Comparison of ENCODE assay signal across 9 cellular contexts in the genomic region with DNA sequence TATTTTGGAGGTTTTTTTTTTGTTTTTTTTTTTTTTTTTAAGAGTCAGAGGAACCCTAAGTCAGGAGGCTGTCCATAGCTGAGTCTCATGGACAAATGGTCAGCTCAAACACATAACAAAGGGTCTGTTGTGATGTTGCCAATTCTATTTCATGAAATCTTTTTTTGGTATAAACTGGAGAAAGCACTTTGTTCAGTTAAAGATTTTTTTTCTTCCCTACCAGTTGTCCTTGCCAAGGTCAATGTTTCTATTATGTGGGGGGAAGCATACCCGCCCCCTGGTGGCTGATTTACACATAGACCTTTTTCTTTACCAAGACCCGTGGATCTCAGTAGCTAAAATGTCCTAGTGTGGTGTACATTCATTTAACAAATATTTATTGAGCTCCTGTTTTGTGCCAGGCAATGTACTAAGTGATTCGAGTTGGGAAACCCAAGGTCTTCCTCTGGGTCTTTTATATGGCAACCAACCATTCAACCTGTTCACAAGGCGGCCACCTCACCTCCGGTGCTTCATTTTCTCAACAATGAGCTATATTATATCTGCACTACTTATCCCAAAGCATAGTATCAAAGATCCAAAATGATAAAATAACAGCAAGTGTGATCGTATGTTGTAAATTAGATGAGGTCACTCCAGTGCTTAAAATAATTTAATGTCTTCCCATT.
A peak's percentile ranks its signal among the peaks of the same experiment; 100 is the strongest.
DNase-seq lines count a peak whose midpoint lies in the region; ATAC-seq, FAIRE-seq and TF ChIP-seq lines count a peak whose summit lies in the region.
"Had no signal": no experiment of that assay in that cellular context is flagged by ENCODE, and none has a peak within 500 bp of the region (broad histone marks: within the 10 kb centered on the region; RNA-seq: fewer than 3 reads in every experiment).

No MANE protein-coding gene starts in this region.

- FAIRE-seq in kidney (lab: Jason Lieb, UNC), result no peak
- FAIRE-seq: endometrium had no signal

- H4K5ac ChIP-seq in H9 (ENCODE audit: insufficient read length, low read depth, low read length), result no peak overlapping the region

- no peak overlapping the region for H3K9ac ChIP-seq in H9 (ENCODE audit: extremely low read depth, insufficient read length, low read length)
- H3K9ac ChIP-seq in kidney (ENCODE audit: low read length in 2 of 2), result no peak overlapping the region

- in situ Hi-C loops in astrocyte of the spinal cord (cut with HindIII; ENCODE audit: low sequenced_read_pairs), result no loop called here

- H2BK12ac ChIP-seq in H9 (ENCODE audit: insufficient read length, low read depth, low read length), result no peak overlapping the region

- no peak overlapping the region for H2AFZ ChIP-seq in H9 (ENCODE audit: low read length)

- H4K20me1 ChIP-seq in H9 (ENCODE audit: control insufficient read depth, insufficient read depth, insufficient read length), result no peaks in the 10 kb centered on the region

- H3K18ac ChIP-seq in H9 (ENCODE audit: insufficient read length, low read depth, low read length), result no peak overlapping the region

- H3K4me3 Mint-ChIP-seq in activated T-cell treated with anti-CD3 and anti-CD28 coated beads, Interleukin-2, amount 50 U/mL, for 72 hours, result no peak overlapping the region
- no peak overlapping the region for H3K4me3 Mint-ChIP-seq in activated T-cell treated with anti-CD3 and anti-CD28 coated beads, Interleukin-2, amount 50 U/mL, for 4 hours
- no peak overlapping the region for H3K4me3 Mint-ChIP-seq in H9
- no peak overlapping the region for H3K4me3 Mint-ChIP-seq in stimulated activated naive CD8-positive, alpha-beta T cell treated with anti-CD3 and anti-CD28 coated beads, Interleukin-15, amount 100 ng/mL, for 72 hours

- H3K23me2 ChIP-seq in H9 (ENCODE audit: insufficient read length, low read depth, low read length, poor library complexity, severe bottlenecking), result no peaks in the 10 kb centered on the region

- no peak overlapping the region for H3K14ac ChIP-seq in H9 (ENCODE audit: insufficient read depth, low read length)

- H3K4me1 Mint-ChIP-seq in activated T-cell treated with anti-CD3 and anti-CD28 coated beads, Interleukin-2, amount 50 U/mL, for 72 hours (ENCODE audit: low read depth), result no peaks in the 10 kb centered on the region
- H3K4me1 Mint-ChIP-seq in activated T-cell treated with anti-CD3 and anti-CD28 coated beads, Interleukin-2, amount 50 U/mL, for 4 hours (ENCODE audit: low read depth), result no peaks in the 10 kb centered on the region
- H3K4me1 Mint-ChIP-seq in H9, result peaks cover 4 to 5% of the 10 kb centered on the region in 2 experiments; a peak in 3 of 4 replicates
- H3K4me1 Mint-ChIP-seq in stimulated activated naive CD8-positive, alpha-beta T cell treated with anti-CD3 and anti-CD28 coated beads, Interleukin-15, amount 100 ng/mL, for 72 hours, result no peaks in the 10 kb centered on the region

- ATAC-seq in activated T-cell treated with anti-CD3 and anti-CD28 coated beads, Interleukin-2, amount 50 U/mL, for 72 hours (replicated peaks in 1 of 2), result peak in 1 of 2 donors; percentile 41
- no peak for ATAC-seq in activated T-cell treated with anti-CD3 and anti-CD28 coated beads, Interleukin-2, amount 50 U/mL, for 4 hours
- ATAC-seq in stimulated activated naive CD8-positive, alpha-beta T cell treated with anti-CD3 and anti-CD28 coated beads, Interleukin-15, amount 100 ng/mL, for 72 hours, result no peak
- ATAC-seq in GM19452 (IDR thresholded peaks at IDR 0.05; ENCODE audit: unreplicated experiment), result no peak

- H3K36me3 ChIP-seq in kidney (ENCODE audit: control insufficient read depth in 1 of 2, insufficient read depth in 2 of 2, low read length in 2 of 2), result no peaks in the 10 kb centered on the region

- WGBS in H9 (ENCODE audit: extremely low coverage, insufficient read length, low lambda C conversion rate), result no CpG with 5 or more reads among the region's 6 CpGs

- H2BK15ac ChIP-seq in H9 (ENCODE audit: low read depth, low read length), result no peak overlapping the region

- H3K56ac ChIP-seq in H9 (ENCODE audit: insufficient read length, low read depth, low read length), result no peak overlapping the region

- H3K36me3 Mint-ChIP-seq in activated T-cell treated with anti-CD3 and anti-CD28 coated beads, Interleukin-2, amount 50 U/mL, for 72 hours (ENCODE audit: insufficient read depth in 2 of 2), result no peaks in the 10 kb centered on the region
- H3K36me3 Mint-ChIP-seq in activated T-cell treated with anti-CD3 and anti-CD28 coated beads, Interleukin-2, amount 50 U/mL, for 4 hours (ENCODE audit: insufficient read depth), result no peaks in the 10 kb centered on the region
- no peaks in the 10 kb centered on the region for H3K36me3 Mint-ChIP-seq in H9 (ENCODE audit: insufficient read depth in 1 of 3, low read depth in 3 of 3)

- no peaks in the 10 kb centered on the region for H3K79me1 ChIP-seq in H9 (ENCODE audit: insufficient read depth, low read depth, low read length, poor library complexity, severe bottlenecking)

- no peak overlapping the region for H3K4me2 ChIP-seq in H9 (ENCODE audit: insufficient read depth, insufficient read length, low read length)

- no peak overlapping the region for H3K23ac ChIP-seq in H9 (ENCODE audit: insufficient read length, low read depth, low read length)

- no peak overlapping the region for H2BK5ac ChIP-seq in H9 (ENCODE audit: insufficient read length, low read length)

- H3K27ac Mint-ChIP-seq in activated T-cell treated with anti-CD3 and anti-CD28 coated beads, Interleukin-2, amount 50 U/mL, for 72 hours, result no peak overlapping the region
- H3K27ac Mint-ChIP-seq in H9, result no peak overlapping the region
- H3K27ac Mint-ChIP-seq in stimulated activated naive CD8-positive, alpha-beta T cell treated with anti-CD3 and anti-CD28 coated beads, Interleukin-15, amount 100 ng/mL, for 72 hours, result no peak overlapping the region

- H3K4ac ChIP-seq in H9 (ENCODE audit: low read depth, low read length), result no peak overlapping the region

- no peak overlapping the region for H2BK20ac ChIP-seq in H9 (ENCODE audit: low read depth, low read length, poor library complexity, severe bottlenecking)

- H2BK120ac ChIP-seq in H9 (ENCODE audit: low read depth, low read length, poor library complexity, severe bottlenecking), result no peak overlapping the region

- H3K4me1 ChIP-seq in H9 (ENCODE audit: insufficient read depth, low read length), result no peaks in the 10 kb centered on the region
- no peaks in the 10 kb centered on the region for H3K4me1 ChIP-seq in kidney (ENCODE audit: control insufficient read depth in 1 of 2, insufficient read depth in 1 of 2, low read depth in 1 of 2, low read length in 2 of 2)

- intact Hi-C loops in kidney (cut with DNase I), result no loop called here

- H3K27me3 Mint-ChIP-seq in activated T-cell treated with anti-CD3 and anti-CD28 coated beads, Interleukin-2, amount 50 U/mL, for 72 hours (ENCODE audit: low read depth), result peaks cover 7% of the 10 kb centered on the region
- H3K27me3 Mint-ChIP-seq in activated T-cell treated with anti-CD3 and anti-CD28 coated beads, Interleukin-2, amount 50 U/mL, for 4 hours (ENCODE audit: low read depth), result peaks cover 5% of the 10 kb centered on the region
- no peaks in the 10 kb centered on the region for H3K27me3 Mint-ChIP-seq in H9 (ENCODE audit: low read depth)
- no peaks in the 10 kb centered on the region for H3K27me3 Mint-ChIP-seq in stimulated activated naive CD8-positive, alpha-beta T cell treated with anti-CD3 and anti-CD28 coated beads, Interleukin-15, amount 100 ng/mL, for 72 hours

- TF ChIP-seq CTCF in H9 (conservative IDR thresholded peaks at IDR 0.05), result peak; percentile 74
- TF ChIP-seq CTCF in astrocyte of the spinal cord (IDR thresholded peaks at IDR 0.05; ENCODE audit: low read depth, low read length), result peak; percentile 62
- peak; percentile 40 for TF ChIP-seq CTCF in kidney (IDR thresholded peaks at IDR 0.05; ENCODE audit: borderline replicate concordance, extremely low read depth, insufficient read depth)

- no peak overlapping the region for H4K8ac ChIP-seq in H9 (replicated peaks; ENCODE audit: insufficient read length, low read depth, low read length)

- no peak overlapping the region for H3T11ph ChIP-seq in H9 (ENCODE audit: low read length)

- no peaks in the 10 kb centered on the region for H3K9me3 ChIP-seq in H9 (ENCODE audit: control insufficient read depth, low read depth, low read length)
- no peaks in the 10 kb centered on the region for H3K9me3 ChIP-seq in kidney (ENCODE audit: control insufficient read depth in 1 of 2, low read length in 2 of 2)

- H2AK5ac ChIP-seq in H9 (ENCODE audit: insufficient read length, low read length), result no peak overlapping the region

- no peak overlapping the region for H4K91ac ChIP-seq in H9 (ENCODE audit: insufficient read length, low read depth, low read length)

- H3K4me3 ChIP-seq in astrocyte of the spinal cord (ENCODE audit: low read depth, low read length) (no peak overlapping the region), kidney (ENCODE audit: low read length in 2 of 2) (no peak overlapping the region)

- no peaks in the 10 kb centered on the region for H3K79me2 ChIP-seq in H9 (ENCODE audit: insufficient read depth, low read length)

- DNase-seq in activated T-cell treated with anti-CD3 and anti-CD28 coated beads, Interleukin-2, amount 50 U/mL, for 72 hours, result peak; percentile 21 to 51
- DNase-seq in activated T-cell treated with anti-CD3 and anti-CD28 coated beads, Interleukin-2, amount 50 U/mL, for 4 hours, result no peak
- peak; percentile 57 for DNase-seq in H9
- DNase-seq in NCI-H69 (lab: John Stamatoyannopoulos, UW), result peak; percentile 21
- DNase-seq in astrocyte of the spinal cord (ENCODE audit: low read depth, low spot score), result peak; percentile 55
- no peak for DNase-seq in kidney
- DNase-seq in stimulated activated naive CD8-positive, alpha-beta T cell treated with anti-CD3 and anti-CD28 coated beads, Interleukin-15, amount 100 ng/mL, for 72 hours, result peak; percentile 1 to 17

- H3K27ac ChIP-seq in H9 (ENCODE audit: insufficient read length, low read depth, low read length), result no peak overlapping the region
- H3K27ac ChIP-seq in kidney (ENCODE audit: low read depth in 2 of 2, low read length in 2 of 2), result no peak overlapping the region

- no peaks in the 10 kb centered on the region for H3K27me3 ChIP-seq in H9 (ENCODE audit: insufficient read depth, low read length)

- H3K9me3 Mint-ChIP-seq in activated T-cell treated with anti-CD3 and anti-CD28 coated beads, Interleukin-2, amount 50 U/mL, for 72 hours, result peaks cover 0 to 2% of the 10 kb centered on the region in 2 donors
- no peaks in the 10 kb centered on the region for H3K9me3 Mint-ChIP-seq in activated T-cell treated with anti-CD3 and anti-CD28 coated beads, Interleukin-2, amount 50 U/mL, for 4 hours
- no peaks in the 10 kb centered on the region for H3K9me3 Mint-ChIP-seq in H9
- H3K9me3 Mint-ChIP-seq in stimulated activated naive CD8-positive, alpha-beta T cell treated with anti-CD3 and anti-CD28 coated beads, Interleukin-15, amount 100 ng/mL, for 72 hours, result no peaks in the 10 kb centered on the region

Comparison
In these comparisons a context has a peak if more than half of its experiments do, and no peak if none do; other contexts are left out.
1. DNase-seq: peak in activated T-cell treated with anti-CD3 and anti-CD28 coated beads, Interleukin-2, amount 50 U/mL, for 72 hours (2 of 2), H9 (single experiment), NCI-H69 (single experiment), astrocyte of the spinal cord (single experiment) and stimulated activated naive CD8-positive, alpha-beta T cell treated with anti-CD3 and anti-CD28 coated beads, Interleukin-15, amount 100 ng/mL, for 72 hours (2 of 2); none in activated T-cell treated with anti-CD3 and anti-CD28 coated beads, Interleukin-2, amount 50 U/mL, for 4 hours (single experiment) and kidney (single experiment).
2. Peak in every context shown above with its lines, with median percentiles within 50 percentile points of each other: CTCF ChIP-seq.